9 cellular contexts compared by ENCODE assay signal in genomic region chr1:113947388-113948107, GRCh38. TPM values are rescaled to one million over a fixed set of nuclear protein-coding genes. Genes with fewer than 3 reads are reported as not detected.
DNase-seq lines count a peak whose midpoint lies in the region; ATAC-seq and TF ChIP-seq lines count a peak whose summit lies in the region.
"Had no signal": no experiment of that assay in that cellular context is flagged by ENCODE, and none has a peak within 500 bp of the region (broad histone marks: within the 10 kb centered on the region; RNA-seq: fewer than 3 reads in every experiment).

No MANE protein-coding gene starts in this region.

- peak overlapping the region; percentile 36 for H3K9ac ChIP-seq in mesenchymal stem cell (ENCODE audit: low read length)

- H3K4me1 ChIP-seq in mesenchymal stem cell (ENCODE audit: control insufficient read depth, insufficient read depth, low read depth, low read length) (no peaks in the 10 kb centered on the region), tibial nerve (peaks cover 0 to 60% (median 24%) of the 10 kb centered on the region in 4 donors)

- H3K4me3 ChIP-seq in mesenchymal stem cell (ENCODE audit: insufficient read depth in 1 of 2, low read depth in 1 of 2, low read length in 2 of 2) (no peak overlapping the region), tibial nerve (no peak overlapping the region)
- H3K4me3 ChIP-seq: GM23338 had no signal

- H3K4me1 Mint-ChIP-seq in activated T-cell treated with anti-CD3 and anti-CD28 coated beads, Interleukin-2, amount 50 U/mL, for 72 hours (ENCODE audit: low read depth), result peaks cover 80% of the 10 kb centered on the region

- no peak overlapping the region for H4K91ac ChIP-seq in mesenchymal stem cell (ENCODE audit: low read length)

- H3K36me3 ChIP-seq in mesenchymal stem cell (ENCODE audit: control insufficient read depth in 1 of 2, insufficient read depth in 2 of 2, low read depth in 1 of 2, low read length in 2 of 2) (peaks cover 4 to 16% of the 10 kb centered on the region in 2 experiments), tibial nerve (peaks cover 0 to 28% (median 0%) of the 10 kb centered on the region in 3 donors)

- no peak overlapping the region for H2BK5ac ChIP-seq in mesenchymal stem cell (ENCODE audit: low read depth, low read length, poor library complexity, severe bottlenecking)

- no peak overlapping the region for H4K8ac ChIP-seq in mesenchymal stem cell (ENCODE audit: low read length)

- peak overlapping the region; percentile 61 to 84 for H3K4me3 Mint-ChIP-seq in activated T-cell treated with anti-CD3 and anti-CD28 coated beads, Interleukin-2, amount 50 U/mL, for 72 hours
- H3K4me3 Mint-ChIP-seq: GM23338 had no signal

- peak overlapping the region; percentile 98 for H3K27ac Mint-ChIP-seq in activated T-cell treated with anti-CD3 and anti-CD28 coated beads, Interleukin-2, amount 50 U/mL, for 72 hours

- no peak overlapping the region for H3K14ac ChIP-seq in mesenchymal stem cell (ENCODE audit: low read length in 2 of 2)

- H2BK12ac ChIP-seq in mesenchymal stem cell (ENCODE audit: low read length in 2 of 2), result no peak overlapping the region

- WGBS in mesenchymal stem cell, result 30% methylated on average over 1 of the region's 3 CpGs
- WGBS in tibial nerve, 2 donors, result 19% methylated on average over 3 of the region's 3 CpGs

- no peak overlapping the region for H3K27ac ChIP-seq in mesenchymal stem cell (ENCODE audit: low read length, poor library complexity, severe bottlenecking)
- H3K27ac ChIP-seq in tibial nerve, result peak overlapping the region in 3 of 4 donors; percentile 43 to 64 (median 58)

- no peak overlapping the region for H3K4ac ChIP-seq in mesenchymal stem cell (ENCODE audit: low read depth in 1 of 2, low read length in 2 of 2)

- H3K36me3 Mint-ChIP-seq in activated T-cell treated with anti-CD3 and anti-CD28 coated beads, Interleukin-2, amount 50 U/mL, for 72 hours (ENCODE audit: insufficient read depth in 2 of 2), result peaks cover 11 to 25% of the 10 kb centered on the region in 2 donors

- no peak for DNase-seq in activated T-cell treated with anti-CD3 and anti-CD28 coated beads, Interleukin-2, amount 50 U/mL, for 72 hours
- DNase-seq in activated T-cell treated with anti-CD3 and anti-CD28 coated beads for 4 hours (no peak), amniotic epithelial cell (ENCODE audit: low read depth) (peak; percentile 5), mesenchymal stem cell (peak; percentile 29), tibial nerve (ENCODE audit: low spot score in 2 of 2) (no peak), glomerular visceral epithelial cell (ENCODE audit: extremely low spot score) (no peak), HuH-7.5 (ENCODE audit: low spot score) (no peak)

- no peak for TF ChIP-seq POLR2A in tibial nerve (IDR thresholded peaks at IDR 0.05)

- no peak overlapping the region for H3K18ac ChIP-seq in mesenchymal stem cell (ENCODE audit: low read depth in 1 of 2, low read length in 2 of 2)

- no peak overlapping the region for H3K4me2 ChIP-seq in mesenchymal stem cell (ENCODE audit: low read length, poor library complexity, severe bottlenecking)
- H3K4me2 ChIP-seq: GM23338 had no signal

- H2AK5ac ChIP-seq in mesenchymal stem cell (ENCODE audit: low read length, severe bottlenecking), result no peak overlapping the region

- peak; percentile 20 to 23 for ATAC-seq in activated T-cell treated with anti-CD3 and anti-CD28 coated beads, Interleukin-2, amount 50 U/mL, for 72 hours (replicated peaks in 1 of 2)
- ATAC-seq in HG03439 (IDR thresholded peaks at IDR 0.05; ENCODE audit: unreplicated experiment), result no peak
- ATAC-seq: GM23338 had no signal

- H3K27me3 ChIP-seq in mesenchymal stem cell (ENCODE audit: control insufficient read depth in 1 of 2, insufficient read depth in 1 of 2, low read length in 2 of 2) (no peaks in the 10 kb centered on the region), tibial nerve (no peaks in the 10 kb centered on the region)

- H2BK120ac ChIP-seq in mesenchymal stem cell (ENCODE audit: low read depth, low read length), result no peak overlapping the region

- no peaks in the 10 kb centered on the region for H3K9me3 ChIP-seq in mesenchymal stem cell (ENCODE audit: control insufficient read depth, low read length)
- no peaks in the 10 kb centered on the region for H3K9me3 ChIP-seq in tibial nerve

- peaks cover 0 to 2% of the 10 kb centered on the region in 2 donors for H3K9me3 Mint-ChIP-seq in activated T-cell treated with anti-CD3 and anti-CD28 coated beads, Interleukin-2, amount 50 U/mL, for 72 hours
- H3K9me3 Mint-ChIP-seq: GM23338 had no signal

- no peak for TF ChIP-seq CTCF in tibial nerve (IDR thresholded peaks at IDR 0.05)

- H2BK15ac ChIP-seq in mesenchymal stem cell (ENCODE audit: low read depth, poor library complexity, severe bottlenecking), result no peak overlapping the region

- H2AFZ ChIP-seq in mesenchymal stem cell (ENCODE audit: low read depth, low read length), result no peak overlapping the region
- H2AFZ ChIP-seq: GM23338 had no signal

- TF ChIP-seq EP300 in tibial nerve (IDR thresholded peaks at IDR 0.05), result no peak

- H3K27me3 Mint-ChIP-seq in activated T-cell treated with anti-CD3 and anti-CD28 coated beads, Interleukin-2, amount 50 U/mL, for 72 hours (ENCODE audit: low read depth), result no peaks in the 10 kb centered on the region

- H3K79me1 ChIP-seq in mesenchymal stem cell (replicated peaks; ENCODE audit: low read length, poor library complexity, severe bottlenecking), result peaks cover 10% of the 10 kb centered on the region

- H3K23ac ChIP-seq in mesenchymal stem cell (ENCODE audit: low read length in 2 of 2), result no peak overlapping the region

RNA-seq across cellular contexts. Expression of gene HIPK1, which starts 18.4 kb away (rescaled TPM):
- total RNA-seq in activated T-cell treated with anti-CD3 and anti-CD28 coated beads, Interleukin-2, amount 50 U/mL, for 72 hours, result 10 to 100 TPM; 74.4 to 75.6 TPM
- polyA plus RNA-seq in mesenchymal stem cell (2013, experiment 1 of 2), result 21.0 TPM
- 20.0 TPM for polyA plus RNA-seq in mesenchymal stem cell (2013, experiment 2 of 2)
- 10 to 100 TPM; 42.3 to 63.4 (median 53.0) TPM for total RNA-seq in tibial nerve

RNA-seq across cellular contexts. Expression of gene OLFML3, which starts 31.7 kb away (rescaled TPM):
- total RNA-seq in activated T-cell treated with anti-CD3 and anti-CD28 coated beads, Interleukin-2, amount 50 U/mL, for 72 hours, result 1 to 10 TPM in 1 of 2 donors, under 1 TPM in 1; 0.90 to 1.0 TPM
- 118 TPM for polyA plus RNA-seq in mesenchymal stem cell (2013, experiment 1 of 2)
- polyA plus RNA-seq in mesenchymal stem cell (2013, experiment 2 of 2), result 119 TPM
- 100 to 1,000 TPM in 1 of 4 donors, 10 to 100 TPM in 3; 19.2 to 168 (median 50.0) TPM for total RNA-seq in tibial nerve

RNA-seq across cellular contexts. Expression of gene DCLRE1B, which starts 42.4 kb away (rescaled TPM):
- 10 to 100 TPM; 13.8 to 17.8 TPM for total RNA-seq in activated T-cell treated with anti-CD3 and anti-CD28 coated beads, Interleukin-2, amount 50 U/mL, for 72 hours
- polyA plus RNA-seq in mesenchymal stem cell (2013, experiment 1 of 2), result 5.4 TPM
- polyA plus RNA-seq in mesenchymal stem cell (2013, experiment 2 of 2), result 5.4 TPM
- total RNA-seq in tibial nerve, result 1 to 10 TPM; 3.5 to 7.2 (median 4.3) TPM

RNA-seq across cellular contexts. Expression of gene AP4B1, which starts 42.9 kb away (rescaled TPM):
- 10 to 100 TPM; 50.5 to 68.8 TPM for total RNA-seq in activated T-cell treated with anti-CD3 and anti-CD28 coated beads, Interleukin-2, amount 50 U/mL, for 72 hours
- polyA plus RNA-seq in mesenchymal stem cell (2013, experiment 1 of 2), result 5.4 TPM
- 6.2 TPM for polyA plus RNA-seq in mesenchymal stem cell (2013, experiment 2 of 2)
- 10 to 100 TPM; 22.1 to 39.9 (median 34.5) TPM for total RNA-seq in tibial nerve

Comparison
In these comparisons a context has a peak if more than half of its experiments do, and no peak if none do; other contexts are left out.
1. DNase-seq: peak in amniotic epithelial cell (single experiment) and mesenchymal stem cell (single experiment); none in activated T-cell treated with anti-CD3 and anti-CD28 coated beads, Interleukin-2, amount 50 U/mL, for 72 hours (0 of 2), activated T-cell treated with anti-CD3 and anti-CD28 coated beads for 4 hours (single experiment), tibial nerve (0 of 2), glomerular visceral epithelial cell (single experiment) and HuH-7.5 (single experiment).
2. RNA of gene OLFML3, which starts 31.7 kb away (total RNA-seq): 19.2 to 168 TPM in tibial nerve; 0.90 to 1.0 TPM in activated T-cell treated with anti-CD3 and anti-CD28 coated beads, Interleukin-2, amount 50 U/mL, for 72 hours; every median in the first group is over 10 times any median in the second.